9 cellular contexts compared by ENCODE assay signal in genomic region chr16:50121721-50122445, GRCh38. TPM values are rescaled to one million over a fixed set of nuclear protein-coding genes. Genes with fewer than 3 reads are reported as not detected.
DNase-seq lines count a peak whose midpoint lies in the region; ATAC-seq and TF ChIP-seq lines count a peak whose summit lies in the region.
"Had no signal": no experiment of that assay in that cellular context is flagged by ENCODE, and none has a peak within 500 bp of the region (broad histone marks: within the 10 kb centered on the region; RNA-seq: fewer than 3 reads in every experiment).

No MANE protein-coding gene starts in this region.

- no peak for TF ChIP-seq CTCF in neural progenitor cell (IDR thresholded peaks at IDR 0.05)
- no peak for TF ChIP-seq CTCF in mammary epithelial cell (conservative IDR thresholded peaks at IDR 0.05 in 1 of 2, IDR thresholded peaks at IDR 0.05 in 1 of 2; ENCODE audit: extremely low read depth in 1 of 2, insufficient read depth in 1 of 2, low read depth in 1 of 2, low read length in 2 of 2)

- no peak overlapping the region for H2BK120ac ChIP-seq in trophoblast cell (ENCODE audit: insufficient read depth, low read length, poor library complexity)

- H2AFZ ChIP-seq in neural progenitor cell (replicated peaks) (no peak overlapping the region), mammary epithelial cell (ENCODE audit: low read depth, low read length) (no peak overlapping the region), trophoblast cell (ENCODE audit: insufficient read depth, low read length, poor library complexity) (no peak overlapping the region)

- WGBS in mammary epithelial cell (ENCODE audit: low coverage, missing lambda C conversion rate), result 52% methylated on average over 14 of the region's 14 CpGs
- no CpG with 5 or more reads among the region's 14 CpGs for WGBS in trophoblast cell (ENCODE audit: extremely low coverage, insufficient coverage, insufficient read length)

- no peak overlapping the region for H3K4me2 ChIP-seq in neural progenitor cell
- no peak overlapping the region for H3K4me2 ChIP-seq in mammary epithelial cell (ENCODE audit: insufficient read depth, low read depth, low read length)
- H3K4me2 ChIP-seq in trophoblast cell (ENCODE audit: low read length), result no peak overlapping the region

- CTCF ChIA-PET in mammary epithelial cell (lab: Charles Lee; ENCODE audit: low non-redundant PET), result no interaction called here

- H2AK5ac ChIP-seq in trophoblast cell (ENCODE audit: low read length), result no peak overlapping the region

- H3K9me3 ChIP-seq in neural progenitor cell (ENCODE audit: low read depth) (no peaks in the 10 kb centered on the region), mammary epithelial cell (replicated peaks; ENCODE audit: insufficient read depth, low read length) (no peaks in the 10 kb centered on the region), trophoblast cell (ENCODE audit: insufficient read depth, low read depth, low read length) (no peaks in the 10 kb centered on the region)

- intact Hi-C loops in mammary epithelial cell (cut with micrococcal nuclease), result no loop called here

- H3K9ac ChIP-seq in neural progenitor cell, result no peak overlapping the region
- no peak overlapping the region for H3K9ac ChIP-seq in mammary epithelial cell (ENCODE audit: insufficient read depth, low read length)
- no peak overlapping the region for H3K9ac ChIP-seq in trophoblast cell (ENCODE audit: low read length)

- peak; percentile 51 for ATAC-seq in GM18861 (IDR thresholded peaks at IDR 0.05; ENCODE audit: unreplicated experiment)
- peak; percentile 61 for ATAC-seq in GM21737 (IDR thresholded peaks at IDR 0.05; ENCODE audit: unreplicated experiment)

- H3K4me3 Mint-ChIP-seq in neural progenitor cell, result no peak overlapping the region

- no peak overlapping the region for H4K91ac ChIP-seq in trophoblast cell (ENCODE audit: low read depth, low read length)

- no peak overlapping the region for H4K8ac ChIP-seq in trophoblast cell (ENCODE audit: low read depth, low read length)

- H3K4ac ChIP-seq in trophoblast cell (ENCODE audit: low read depth, low read length), result no peak overlapping the region

- DNase-seq in NCI-H2196 treated with DMSO at 0.1 percent for 48 hours (lab: John Stamatoyannopoulos, UW; ENCODE audit: unreplicated experiment), result peak; percentile 3
- peak; percentile 26 for DNase-seq in neural progenitor cell (ENCODE audit: low spot score)
- no peak for DNase-seq in midbrain (lab: John Stamatoyannopoulos, UW)
- no peak for DNase-seq in cerebellar nuclear complex (lab: John Stamatoyannopoulos, UW)
- no peak for DNase-seq in mammary epithelial cell
- DNase-seq in trophoblast cell, result no peak
- DNase-seq: aorta had no signal

- H2BK5ac ChIP-seq in trophoblast cell (ENCODE audit: low read depth, low read length, poor library complexity), result no peak overlapping the region

- H3K36me3 ChIP-seq in neural progenitor cell (no peaks in the 10 kb centered on the region), mammary epithelial cell (ENCODE audit: insufficient read depth, low read length) (no peaks in the 10 kb centered on the region), trophoblast cell (ENCODE audit: control insufficient read depth in 1 of 2, insufficient read depth in 2 of 2, low read length in 2 of 2) (no peaks in the 10 kb centered on the region)

- no peak overlapping the region for H3K27ac Mint-ChIP-seq in neural progenitor cell

- BruUV-seq in mammary epithelial cell (replicated peaks; lab: Mats Ljungman, UMichigan), result no TSS peak

- H3K27ac ChIP-seq in neural progenitor cell (no peak overlapping the region), mammary epithelial cell (ENCODE audit: insufficient read depth, low read depth, low read length) (no peak overlapping the region), trophoblast cell (ENCODE audit: low read depth, low read length) (no peak overlapping the region)

- no peaks in the 10 kb centered on the region for H3K9me3 Mint-ChIP-seq in neural progenitor cell

- H4K20me1 ChIP-seq in neural progenitor cell (ENCODE audit: low read depth), result no peaks in the 10 kb centered on the region
- no peaks in the 10 kb centered on the region for H4K20me1 ChIP-seq in mammary epithelial cell (ENCODE audit: insufficient read depth, low read length)

- no peaks in the 10 kb centered on the region for H3F3A ChIP-seq in neural progenitor cell (ENCODE audit: low read depth)

- H3K36me3 Mint-ChIP-seq in neural progenitor cell, result no peaks in the 10 kb centered on the region

- H3K27me3 Mint-ChIP-seq in neural progenitor cell (ENCODE audit: insufficient read depth, low read depth), result no peaks in the 10 kb centered on the region

- H3K4me1 ChIP-seq in neural progenitor cell (no peaks in the 10 kb centered on the region), mammary epithelial cell (ENCODE audit: insufficient read depth, low read length) (no peaks in the 10 kb centered on the region), trophoblast cell (ENCODE audit: control insufficient read depth in 1 of 2, insufficient read depth in 2 of 2, low read length in 2 of 2) (no peaks in the 10 kb centered on the region)

- no peak overlapping the region for H2BK12ac ChIP-seq in trophoblast cell (ENCODE audit: low read length)

- dilution Hi-C loops in mammary epithelial cell (cut with HindIII; ENCODE audit: low sequenced_read_pairs), result no loop called here

- peaks cover 4% of the 10 kb centered on the region for H3K4me1 Mint-ChIP-seq in neural progenitor cell

- H3K27me3 ChIP-seq in neural progenitor cell (no peaks in the 10 kb centered on the region), mammary epithelial cell (ENCODE audit: insufficient read depth, low read length) (no peaks in the 10 kb centered on the region), trophoblast cell (ENCODE audit: insufficient read depth, low read length) (no peaks in the 10 kb centered on the region)

- no peak overlapping the region for H3K18ac ChIP-seq in trophoblast cell (ENCODE audit: low read length)

- in situ Hi-C loops in mammary epithelial cell (cut with MboI; ENCODE audit: low sequenced_read_pairs in 2 of 2), result no loop called here

- H3K23ac ChIP-seq in trophoblast cell (ENCODE audit: low read length), result no peak overlapping the region

- H3K79me2 ChIP-seq in neural progenitor cell (ENCODE audit: low read depth), result no peaks in the 10 kb centered on the region
- H3K79me2 ChIP-seq in mammary epithelial cell (ENCODE audit: insufficient read depth, low read length), result no peaks in the 10 kb centered on the region
- no peaks in the 10 kb centered on the region for H3K79me2 ChIP-seq in trophoblast cell (ENCODE audit: control insufficient read depth, insufficient read depth, low read length, poor library complexity)

- H3K4me3 ChIP-seq in neural progenitor cell (no peak overlapping the region), mammary epithelial cell (replicated peaks in 1 of 3; ENCODE audit: insufficient read depth in 1 of 3, low read depth in 2 of 3, low read length in 3 of 3) (no peak overlapping the region), trophoblast cell (ENCODE audit: low read depth, low read length) (no peak overlapping the region)

- H3K14ac ChIP-seq in trophoblast cell (ENCODE audit: low read length), result no peak overlapping the region

- no peaks in the 10 kb centered on the region for H3K79me1 ChIP-seq in trophoblast cell (ENCODE audit: low read length)

- H4K12ac ChIP-seq in trophoblast cell (ENCODE audit: low read depth, low read length), result no peak overlapping the region

RNA-seq across cellular contexts. Expression of gene TENT4B, which starts 31.2 kb away (rescaled TPM):
- total RNA-seq in neural progenitor cell (ENCODE audit: low replicate concordance), result 10.4 and 15.2 TPM in 2 replicates
- 10 to 100 TPM; 10.3 to 14.5 TPM for total RNA-seq in mammary epithelial cell
- polyA plus RNA-seq in mammary epithelial cell, result 10.6 TPM
- polyA minus RNA-seq in mammary epithelial cell, result 5.3 TPM
- 13.0 and 13.3 TPM in 2 replicates for polyA plus RNA-seq in trophoblast cell (2013)

RNA-seq across cellular contexts. Expression of gene HEATR3, which starts 56.1 kb away (rescaled TPM):
- total RNA-seq in neural progenitor cell (ENCODE audit: low replicate concordance) (23.9 and 26.7 TPM in 2 replicates), mammary epithelial cell (10 to 100 TPM; 18.7 to 23.8 TPM)
- polyA plus RNA-seq in mammary epithelial cell, result 17.3 TPM
- polyA minus RNA-seq in mammary epithelial cell, result 17.6 TPM
- polyA plus RNA-seq in trophoblast cell (2013), result 9.9 and 12.6 TPM in 2 replicates

Comparison
In these comparisons a context has a peak if more than half of its experiments do, and no peak if none do; other contexts are left out.
1. DNase-seq: peak in NCI-H2196 treated with DMSO at 0.1 percent for 48 hours (single experiment) and neural progenitor cell (single experiment); none in midbrain (single experiment), cerebellar nuclear complex (0 of 2), mammary epithelial cell (single experiment) and trophoblast cell (0 of 2).